8 cellular contexts compared by ENCODE assay signal in genomic region chr11:46936138-46937110, GRCh38. TPM values are rescaled to one million over a fixed set of nuclear protein-coding genes. Genes with fewer than 3 reads are reported as not detected.
DNase-seq lines count a peak whose midpoint lies in the region; ATAC-seq lines count a peak whose summit lies in the region.

Gene CSTPP1, plus strand, starts transcription at chr11:46936761. Its CDS starts 45 bp downstream, at chr11:46936806.

- peaks cover 10 to 18% (median 15%) of the 10 kb centered on the region in 3 donors for H3K27me3 Mint-ChIP-seq in naive B cell

- peaks cover 0 to 2% (median 0%) of the 10 kb centered on the region in 7 donors for H3K9me3 Mint-ChIP-seq in naive B cell
- H3K9me3 Mint-ChIP-seq in stimulated activated effector memory CD8-positive, alpha-beta T cell treated with anti-CD3 and anti-CD28 coated beads, Interleukin-12 subunit alpha, Interleukin-12 subunit beta, amount 100 ng/mL, for 72 hours: no peaks in the 10 kb centered on the region

- H3K4me3 Mint-ChIP-seq in naive B cell: peak within 1 kb of the TSS; percentile 82 to 98 (median 94)
- peak within 1 kb of the TSS; percentile 80 for H3K4me3 Mint-ChIP-seq in stimulated activated effector memory CD8-positive, alpha-beta T cell treated with anti-CD3 and anti-CD28 coated beads, Interleukin-12 subunit alpha, Interleukin-12 subunit beta, amount 100 ng/mL, for 72 hours

- DNase-seq in DMS53 treated with DMSO at 0.1 percent for 48 hours (lab: John Stamatoyannopoulos, UW; ENCODE audit: unreplicated experiment) (peak; percentile 54), Kasumi-1 (lab: John Stamatoyannopoulos, UW) (peak; percentile 84), RKO (ENCODE audit: low spot score) (peak; percentile 92), fibroblast of gingiva (ENCODE audit: low read depth) (peak; percentile 91), naive B cell (peak; percentile 86)
- DNase-seq in activated T-helper 1 cell treated with anti-CD3 and anti-CD28 coated beads, Interleukin-2, amount 50 U/mL, for 16 hours (ENCODE audit: low read depth in 1 of 2, low spot score in 1 of 2): peak; percentile 87 to 88
- peak; percentile 94 to 97 for DNase-seq in stimulated activated effector memory CD8-positive, alpha-beta T cell treated with anti-CD3 and anti-CD28 coated beads, Interleukin-12 subunit alpha, Interleukin-12 subunit beta, amount 100 ng/mL, for 72 hours (ENCODE audit: low spot score in 2 of 2)

- no peaks in the 10 kb centered on the region for H3K36me3 Mint-ChIP-seq in naive B cell
- peaks cover 11% of the 10 kb centered on the region for H3K36me3 Mint-ChIP-seq in stimulated activated effector memory CD8-positive, alpha-beta T cell treated with anti-CD3 and anti-CD28 coated beads, Interleukin-12 subunit alpha, Interleukin-12 subunit beta, amount 100 ng/mL, for 72 hours

- ATAC-seq in GM21825 (IDR thresholded peaks at IDR 0.05; ENCODE audit: unreplicated experiment) (peak; percentile 94), naive B cell (ENCODE audit: low read depth in 2 of 2) (peak; percentile 98 to 99)
- peak; percentile 100 for ATAC-seq in stimulated activated effector memory CD8-positive, alpha-beta T cell treated with anti-CD3 and anti-CD28 coated beads, Interleukin-12 subunit alpha, Interleukin-12 subunit beta, amount 100 ng/mL, for 72 hours

- H3K4me1 Mint-ChIP-seq in naive B cell: peaks cover 10 to 19% (median 19%) of the 10 kb centered on the region in 3 donors
- H3K4me1 Mint-ChIP-seq in stimulated activated effector memory CD8-positive, alpha-beta T cell treated with anti-CD3 and anti-CD28 coated beads, Interleukin-12 subunit alpha, Interleukin-12 subunit beta, amount 100 ng/mL, for 72 hours: peaks cover 14% of the 10 kb centered on the region

- peak within 1 kb of the TSS; percentile 84 to 96 (median 92) for H3K27ac Mint-ChIP-seq in naive B cell
- peak within 1 kb of the TSS; percentile 86 for H3K27ac Mint-ChIP-seq in stimulated activated effector memory CD8-positive, alpha-beta T cell treated with anti-CD3 and anti-CD28 coated beads, Interleukin-12 subunit alpha, Interleukin-12 subunit beta, amount 100 ng/mL, for 72 hours

RNA-seq across cellular contexts. Expression of gene CSTPP1, which starts in this region (rescaled TPM):
- 10 to 100 TPM; 16.8 to 34.9 (median 18.7) TPM for polyA plus RNA-seq in naive B cell (ENCODE audit: low read depth in 6 of 6)

Comparison
In these comparisons a context has a peak if more than half of its experiments do, and no peak if none do; other contexts are left out.
1. Peak in every context shown above with its lines: DNase-seq and ATAC-seq.